ENCODE assay signal across 8 cellular contexts in genomic region chr2:107128381-107128780, GRCh38.
"Had no signal": no experiment of that assay in that cellular context is flagged by ENCODE, and none has a peak within 500 bp of the region (broad histone marks: within the 10 kb centered on the region; RNA-seq: fewer than 3 reads in every experiment).

No MANE protein-coding gene starts in this region.

- H3K27ac ChIP-seq: GM23248 had no signal

- H3K36me3 ChIP-seq: HAP-1 had no signal

- H3K4me3 ChIP-seq: GM23248, GM23338, HAP-1 had no signal

- DNase-seq: GM23248, GOT3, H7, H9, HCEC 1CT, HFFc6 had no signal

- H3K4me1 ChIP-seq: HAP-1 had no signal

- H3K9me3 ChIP-seq: HAP-1 had no signal
